Comparison of ENCODE assay signal across 26 cellular contexts in genomic region chr16:20382202-20382948, GRCh38. TPM values are rescaled to one million over a fixed set of nuclear protein-coding genes. Genes with fewer than 3 reads are reported as not detected.
"Had no signal": no experiment of that assay in that cellular context is flagged by ENCODE, and none has a peak within 500 bp of the region (broad histone marks: within the 10 kb centered on the region; RNA-seq: fewer than 3 reads in every experiment).

No MANE protein-coding gene starts in this region.

- FAIRE-seq: astrocyte, bronchial epithelial cell had no signal

- DNase-seq: activated B cell treated with CpG ODN at 0.5 μM for 24 hours; activated CD4-positive, alpha-beta memory T cell treated with anti-CD3 and anti-CD28 coated beads for 36 hours; activated CD4-positive, alpha-beta T cell treated with anti-CD3 and anti-CD28 coated beads for 4 hours; activated CD4-positive, alpha-beta T cell treated with anti-CD3 and anti-CD28 coated beads, Interleukin-2, amount 50 U/mL, for 1 hour; activated CD4-positive, CD25-positive, alpha-beta regulatory T cell treated with anti-CD3 and anti-CD28 coated beads, Interleukin-2, amount 50 U/mL, for 72 hours; activated CD8-positive, alpha-beta memory T cell treated with anti-CD3 and anti-CD28 coated beads, Interleukin-2, amount 50 U/mL, for 4 hours; activated gamma-delta T cell treated with Interleukin-2 at 50 U/mL for 16 hours; activated naive CD4-positive, alpha-beta T cell treated with anti-CD3 and anti-CD28 coated beads for 36 hours; activated T-cell treated with anti-CD3 and anti-CD28 coated beads for 4 hours; activated T-cell treated with anti-CD3 and anti-CD28 coated beads, Interleukin-2, amount 50 U/mL, for 4 hours; adrenal gland; cerebellar nuclear complex; cortex of kidney; NCI-H1417 treated with DMSO at 0.1 percent for 48 hours; NCI-H2081 treated with DMSO at 0.1 percent for 48 hours; OCI-M1; T-cell; T-helper 17 cell had no signal

- H3K4me3 ChIP-seq: adrenal gland, SJSA1 had no signal

- H3K9me3 ChIP-seq: adrenal gland, SJSA1 had no signal

- H3K4me1 ChIP-seq: SJSA1 had no signal

- H3K27me3 ChIP-seq: adrenal gland, SJSA1 had no signal

- H3K36me3 ChIP-seq: adrenal gland, SJSA1 had no signal

- H3K27ac ChIP-seq: adrenal gland, SJSA1 had no signal

RNA-seq across cellular contexts. Expression of gene PDILT, which starts 22.2 kb away (rescaled TPM):
- total RNA-seq: activated B cell treated with CpG ODN at 0.5 μM for 24 hours; activated CD4-positive, alpha-beta memory T cell treated with anti-CD3 and anti-CD28 coated beads for 36 hours; activated naive CD4-positive, alpha-beta T cell treated with anti-CD3 and anti-CD28 coated beads for 36 hours; activated naive CD4-positive, alpha-beta T cell treated with anti-CD3 and anti-CD28 coated beads, Interleukin-2, amount 50 U/mL, for 72 hours; activated T-cell treated with anti-CD3 and anti-CD28 coated beads, Interleukin-2, amount 50 U/mL, for 4 hours; activated T-helper 1 cell treated with anti-CD3 and anti-CD28 coated beads, Interleukin-12 subunit alpha, Interleukin-12 subunit beta, Interleukin-2, Interleukin-4 antibody, amounts not matched to agents 30 ng/mL and 10 ng/mL and 1 ng/mL, durations not matched to agents 14 hours and 24 hours and 36 hours; adrenal gland; astrocyte; bronchial epithelial cell; LHCN-M2; NCI-H460; RPMI7951; SJSA1; T-cell; T-helper 17 cell had no signal
- polyA plus RNA-seq: adrenal gland had no signal

RNA-seq across cellular contexts. Expression of gene ACSM5, which starts 27.0 kb away (rescaled TPM):
- total RNA-seq: activated B cell treated with CpG ODN at 0.5 μM for 24 hours; activated CD4-positive, alpha-beta memory T cell treated with anti-CD3 and anti-CD28 coated beads for 36 hours; activated naive CD4-positive, alpha-beta T cell treated with anti-CD3 and anti-CD28 coated beads for 36 hours; activated naive CD4-positive, alpha-beta T cell treated with anti-CD3 and anti-CD28 coated beads, Interleukin-2, amount 50 U/mL, for 72 hours; activated T-cell treated with anti-CD3 and anti-CD28 coated beads, Interleukin-2, amount 50 U/mL, for 4 hours; activated T-helper 1 cell treated with anti-CD3 and anti-CD28 coated beads, Interleukin-12 subunit alpha, Interleukin-12 subunit beta, Interleukin-2, Interleukin-4 antibody, amounts not matched to agents 30 ng/mL and 10 ng/mL and 1 ng/mL, durations not matched to agents 14 hours and 24 hours and 36 hours; astrocyte; bronchial epithelial cell; NCI-H460; RPMI7951; SJSA1; T-helper 17 cell had no signal

RNA-seq across cellular contexts. Expression of gene UMOD, which starts 29.9 kb away (rescaled TPM):
- total RNA-seq: activated B cell treated with CpG ODN at 0.5 μM for 24 hours; activated CD4-positive, alpha-beta memory T cell treated with anti-CD3 and anti-CD28 coated beads for 36 hours; activated naive CD4-positive, alpha-beta T cell treated with anti-CD3 and anti-CD28 coated beads for 36 hours; activated naive CD4-positive, alpha-beta T cell treated with anti-CD3 and anti-CD28 coated beads, Interleukin-2, amount 50 U/mL, for 72 hours; activated T-cell treated with anti-CD3 and anti-CD28 coated beads, Interleukin-2, amount 50 U/mL, for 4 hours; activated T-helper 1 cell treated with anti-CD3 and anti-CD28 coated beads, Interleukin-12 subunit alpha, Interleukin-12 subunit beta, Interleukin-2, Interleukin-4 antibody, amounts not matched to agents 30 ng/mL and 10 ng/mL and 1 ng/mL, durations not matched to agents 14 hours and 24 hours and 36 hours; adrenal gland; astrocyte; bronchial epithelial cell; LHCN-M2; NCI-H460; RPMI7951; SJSA1; T-cell; T-helper 17 cell had no signal
- polyA plus RNA-seq: adrenal gland had no signal

RNA-seq across cellular contexts. Expression of gene GP2, which starts 55.1 kb away (rescaled TPM):
- total RNA-seq: activated B cell treated with CpG ODN at 0.5 μM for 24 hours; activated CD4-positive, alpha-beta memory T cell treated with anti-CD3 and anti-CD28 coated beads for 36 hours; activated naive CD4-positive, alpha-beta T cell treated with anti-CD3 and anti-CD28 coated beads for 36 hours; activated naive CD4-positive, alpha-beta T cell treated with anti-CD3 and anti-CD28 coated beads, Interleukin-2, amount 50 U/mL, for 72 hours; activated T-helper 1 cell treated with anti-CD3 and anti-CD28 coated beads, Interleukin-12 subunit alpha, Interleukin-12 subunit beta, Interleukin-2, Interleukin-4 antibody, amounts not matched to agents 30 ng/mL and 10 ng/mL and 1 ng/mL, durations not matched to agents 14 hours and 24 hours and 36 hours; astrocyte; bronchial epithelial cell; LHCN-M2; NCI-H460; RPMI7951; SJSA1; T-helper 17 cell had no signal
